In the genomic region with DNA sequence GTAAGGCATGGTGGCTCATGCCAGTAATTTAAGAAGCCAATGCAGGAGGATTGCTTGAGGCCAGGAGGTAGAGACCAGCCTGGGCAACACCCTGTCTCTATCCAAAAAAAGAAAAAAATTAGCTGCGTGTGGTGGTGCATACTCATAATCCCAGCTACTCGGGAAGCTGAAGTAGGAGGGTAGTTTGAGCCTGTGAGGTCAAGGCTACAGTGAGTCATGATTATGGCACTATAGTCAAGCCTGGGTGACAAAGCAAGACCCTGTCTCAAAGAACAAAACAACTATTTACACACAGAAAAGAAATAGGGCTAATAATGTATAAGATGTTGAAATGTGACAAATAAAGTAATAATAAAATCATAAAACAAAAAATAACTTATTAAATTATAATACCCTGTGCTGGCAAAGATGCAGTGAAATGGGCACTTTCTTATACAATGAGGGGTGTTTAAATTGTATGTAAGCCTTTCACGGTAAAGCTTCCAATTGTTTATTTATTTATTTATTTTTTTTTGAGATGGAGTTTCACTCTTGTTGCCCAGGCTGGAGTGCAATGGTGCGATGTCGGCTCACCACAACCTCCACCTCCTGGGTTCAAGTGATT, we compare ENCODE assay signal across 2 cellular contexts.
TF ChIP-seq lines count a peak whose summit lies in the region.

No MANE protein-coding gene starts in this region.

TF ChIP-seq in HCT116, 20 proteins besides CTCF, POLR2A, EP300 and RAD21:
- TF ChIP-seq CBX3 (IDR thresholded peaks at IDR 0.05; ENCODE audit: low read depth) (peak; percentile 79), SP1 (IDR thresholded peaks at IDR 0.05; ENCODE audit: low read depth) (peak; percentile 30; the same call in 1 of the 2 replicates), TCF7L2 (IDR thresholded peaks at IDR 0.05; ENCODE audit: borderline replicate concordance, extremely low read depth, insufficient read depth, insufficient read length) (no peak), ZNF274 (IDR thresholded peaks at IDR 0.05; ENCODE audit: low read depth, low read length) (no peak), JUND (IDR thresholded peaks at IDR 0.05) (peak; percentile 42; the same call in 1 of the 2 replicates), FOSL1 (IDR thresholded peaks at IDR 0.05; ENCODE audit: low read depth) (peak; percentile 65)
- TF ChIP-seq, protein P1, sequence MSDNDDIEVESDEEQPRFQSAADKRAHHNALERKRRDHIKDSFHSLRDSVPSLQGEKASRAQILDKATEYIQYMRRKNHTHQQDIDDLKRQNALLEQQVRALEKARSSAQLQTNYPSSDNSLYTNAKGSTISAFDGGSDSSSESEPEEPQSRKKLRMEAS (IDR thresholded peaks at IDR 0.05), result 0 out of 2 replicates have a peak, but pooled peaks have one; percentile 23

TF ChIP-seq in endothelial cell of umbilical vein, 7 proteins besides CTCF, POLR2A, EP300 and RAD21:
- TF ChIP-seq POLR2AphosphoS5 (IDR thresholded peaks at IDR 0.05; ENCODE audit: insufficient read depth, low read depth, low read length) (no peak), FOS (IDR thresholded peaks at IDR 0.05; ENCODE audit: borderline replicate concordance, insufficient read depth, low read length) (peak; percentile 51)
